ENCODE assay signal across 1 cellular context in the genomic region with DNA sequence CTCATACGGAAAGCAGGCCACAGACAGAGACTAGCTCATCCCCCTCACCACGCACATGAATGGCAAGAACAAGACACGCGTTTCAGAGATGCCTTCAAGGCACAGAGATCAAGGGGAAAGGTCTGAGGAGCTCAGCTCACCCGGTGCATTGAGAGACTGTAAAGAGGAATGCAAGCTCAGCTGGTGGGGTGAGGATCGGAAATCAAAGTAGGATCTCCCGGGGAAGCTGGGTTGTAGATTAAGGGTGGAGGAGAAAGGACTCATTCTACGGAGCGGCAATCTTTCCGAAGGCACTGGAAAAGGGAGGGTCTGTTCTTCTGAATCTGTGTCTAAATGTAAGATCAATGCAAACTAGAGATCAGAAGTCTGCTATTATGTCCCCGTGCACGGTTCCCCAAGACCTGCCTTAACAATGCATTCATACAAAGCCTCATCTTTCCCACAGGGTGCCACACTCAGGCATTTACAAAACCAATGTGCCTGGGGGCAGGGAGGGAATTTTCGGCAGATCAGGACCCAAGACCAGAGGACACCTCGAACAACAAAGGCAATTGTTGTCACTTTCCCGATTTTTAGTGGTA.
A peak's percentile ranks its signal among the peaks of the same experiment; 100 is the strongest.
TF ChIP-seq lines count a peak whose summit lies in the region.

No MANE protein-coding gene starts in this region.

TF ChIP-seq in GM23338, 12 proteins besides CTCF, POLR2A, EP300 and RAD21 (continued from another document):
- TF ChIP-seq, protein P1, sequence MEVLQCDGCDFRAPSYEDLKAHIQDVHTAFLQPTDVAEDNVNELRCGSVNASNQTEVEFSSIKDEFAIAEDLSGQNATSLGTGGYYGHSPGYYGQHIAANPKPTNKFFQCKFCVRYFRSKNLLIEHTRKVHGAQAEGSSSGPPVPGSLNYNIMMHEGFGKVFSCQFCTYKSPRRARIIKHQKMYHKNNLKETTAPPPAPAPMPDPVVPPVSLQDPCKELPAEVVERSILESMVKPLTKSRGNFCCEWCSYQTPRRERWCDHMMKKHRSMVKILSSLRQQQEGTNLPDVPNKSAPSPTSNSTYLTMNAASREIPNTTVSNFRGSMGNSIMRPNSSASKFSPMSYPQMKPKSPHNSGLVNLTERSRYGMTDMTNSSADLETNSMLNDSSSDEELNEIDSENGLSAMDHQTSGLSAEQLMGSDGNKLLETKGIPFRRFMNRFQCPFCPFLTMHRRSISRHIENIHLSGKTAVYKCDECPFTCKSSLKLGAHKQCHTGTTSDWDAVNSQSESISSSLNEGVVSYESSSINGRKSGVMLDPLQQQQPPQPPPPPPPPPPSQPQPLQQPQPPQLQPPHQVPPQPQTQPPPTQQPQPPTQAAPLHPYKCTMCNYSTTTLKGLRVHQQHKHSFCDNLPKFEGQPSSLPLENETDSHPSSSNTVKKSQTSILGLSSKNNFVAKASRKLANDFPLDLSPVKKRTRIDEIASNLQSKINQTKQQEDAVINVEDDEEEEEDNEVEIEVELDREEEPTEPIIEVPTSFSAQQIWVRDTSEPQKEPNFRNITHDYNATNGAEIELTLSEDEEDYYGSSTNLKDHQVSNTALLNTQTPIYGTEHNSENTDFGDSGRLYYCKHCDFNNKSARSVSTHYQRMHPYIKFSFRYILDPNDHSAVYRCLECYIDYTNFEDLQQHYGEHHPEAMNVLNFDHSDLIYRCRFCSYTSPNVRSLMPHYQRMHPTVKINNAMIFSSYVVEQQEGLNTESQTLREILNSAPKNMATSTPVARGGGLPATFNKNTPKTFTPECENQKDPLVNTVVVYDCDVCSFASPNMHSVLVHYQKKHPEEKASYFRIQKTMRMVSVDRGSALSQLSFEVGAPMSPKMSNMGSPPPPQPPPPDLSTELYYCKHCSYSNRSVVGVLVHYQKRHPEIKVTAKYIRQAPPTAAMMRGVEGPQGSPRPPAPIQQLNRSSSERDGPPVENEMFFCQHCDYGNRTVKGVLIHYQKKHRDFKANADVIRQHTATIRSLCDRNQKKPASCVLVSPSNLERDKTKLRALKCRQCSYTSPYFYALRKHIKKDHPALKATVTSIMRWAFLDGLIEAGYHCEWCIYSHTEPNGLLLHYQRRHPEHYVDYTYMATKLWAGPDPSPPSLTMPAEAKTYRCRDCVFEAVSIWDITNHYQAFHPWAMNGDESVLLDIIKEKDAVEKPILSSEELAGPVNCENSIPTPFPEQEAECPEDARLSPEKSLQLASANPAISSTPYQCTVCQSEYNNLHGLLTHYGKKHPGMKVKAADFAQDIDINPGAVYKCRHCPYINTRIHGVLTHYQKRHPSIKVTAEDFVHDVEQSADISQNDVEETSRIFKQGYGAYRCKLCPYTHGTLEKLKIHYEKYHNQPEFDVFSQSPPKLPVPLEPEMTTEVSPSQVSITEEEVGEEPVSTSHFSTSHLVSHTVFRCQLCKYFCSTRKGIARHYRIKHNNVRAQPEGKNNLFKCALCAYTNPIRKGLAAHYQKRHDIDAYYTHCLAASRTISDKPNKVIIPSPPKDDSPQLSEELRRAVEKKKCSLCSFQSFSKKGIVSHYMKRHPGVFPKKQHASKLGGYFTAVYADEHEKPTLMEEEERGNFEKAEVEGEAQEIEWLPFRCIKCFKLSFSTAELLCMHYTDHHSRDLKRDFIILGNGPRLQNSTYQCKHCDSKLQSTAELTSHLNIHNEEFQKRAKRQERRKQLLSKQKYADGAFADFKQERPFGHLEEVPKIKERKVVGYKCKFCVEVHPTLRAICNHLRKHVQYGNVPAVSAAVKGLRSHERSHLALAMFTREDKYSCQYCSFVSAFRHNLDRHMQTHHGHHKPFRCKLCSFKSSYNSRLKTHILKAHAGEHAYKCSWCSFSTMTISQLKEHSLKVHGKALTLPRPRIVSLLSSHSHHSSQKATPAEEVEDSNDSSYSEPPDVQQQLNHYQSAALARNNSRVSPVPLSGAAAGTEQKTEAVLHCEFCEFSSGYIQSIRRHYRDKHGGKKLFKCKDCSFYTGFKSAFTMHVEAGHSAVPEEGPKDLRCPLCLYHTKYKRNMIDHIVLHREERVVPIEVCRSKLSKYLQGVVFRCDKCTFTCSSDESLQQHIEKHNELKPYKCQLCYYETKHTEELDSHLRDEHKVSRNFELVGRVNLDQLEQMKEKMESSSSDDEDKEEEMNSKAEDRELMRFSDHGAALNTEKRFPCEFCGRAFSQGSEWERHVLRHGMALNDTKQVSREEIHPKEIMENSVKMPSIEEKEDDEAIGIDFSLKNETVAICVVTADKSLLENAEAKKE (CRISPR knock-in tag; IDR thresholded peaks at IDR 0.05): peak; percentile 80
TF ChIP-seq in GM23338: peak in this region for 1.
